In genomic region chr13:95652821-95653220, GRCh38 we compare ENCODE assay signal across 1 cellular context.
TF ChIP-seq lines count a peak whose summit lies in the region.

No MANE protein-coding gene starts in this region.

TF ChIP-seq in GM12878, 131 proteins besides CTCF, POLR2A, EP300 and RAD21:
- TF ChIP-seq ATF7 (IDR thresholded peaks at IDR 0.05; ENCODE audit: low read depth) = no peak
- no peak for TF ChIP-seq MYB (IDR thresholded peaks at IDR 0.05; ENCODE audit: borderline replicate concordance, low read depth, low read length)
- no peak for TF ChIP-seq NFIC (IDR thresholded peaks at IDR 0.05; ENCODE audit: low read depth, low read length)
- no peak for TF ChIP-seq KAT2A (conservative IDR thresholded peaks at IDR 0.05; ENCODE audit: control insufficient read depth, low read depth, low read length)
- no peak for TF ChIP-seq MTA3 (IDR thresholded peaks at IDR 0.05; ENCODE audit: borderline replicate concordance, low read length)
- TF ChIP-seq CBX3 (IDR thresholded peaks at IDR 0.05; ENCODE audit: borderline replicate concordance, low read depth) = no peak
- TF ChIP-seq PAX8 (IDR thresholded peaks at IDR 0.05) = no peak
- TF ChIP-seq JUND (IDR thresholded peaks at IDR 0.05; ENCODE audit: low read depth, low read length) = no peak
- TF ChIP-seq FOXK2 (IDR thresholded peaks at IDR 0.05) = no peak
- TF ChIP-seq CHD1 (IDR thresholded peaks at IDR 0.05; ENCODE audit: low read depth, low read length) = no peak
- TF ChIP-seq, protein P1, sequence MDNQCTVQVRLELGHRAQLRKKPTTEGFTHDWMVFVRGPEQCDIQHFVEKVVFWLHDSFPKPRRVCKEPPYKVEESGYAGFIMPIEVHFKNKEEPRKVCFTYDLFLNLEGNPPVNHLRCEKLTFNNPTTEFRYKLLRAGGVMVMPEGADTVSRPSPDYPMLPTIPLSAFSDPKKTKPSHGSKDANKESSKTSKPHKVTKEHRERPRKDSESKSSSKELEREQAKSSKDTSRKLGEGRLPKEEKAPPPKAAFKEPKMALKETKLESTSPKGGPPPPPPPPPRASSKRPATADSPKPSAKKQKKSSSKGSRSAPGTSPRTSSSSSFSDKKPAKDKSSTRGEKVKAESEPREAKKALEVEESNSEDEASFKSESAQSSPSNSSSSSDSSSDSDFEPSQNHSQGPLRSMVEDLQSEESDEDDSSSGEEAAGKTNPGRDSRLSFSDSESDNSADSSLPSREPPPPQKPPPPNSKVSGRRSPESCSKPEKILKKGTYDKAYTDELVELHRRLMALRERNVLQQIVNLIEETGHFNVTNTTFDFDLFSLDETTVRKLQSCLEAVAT (IDR thresholded peaks at IDR 0.05) = no peak
- TF ChIP-seq HDAC6 (IDR thresholded peaks at IDR 0.05; ENCODE audit: unreplicated experiment) = no peak
- TF ChIP-seq NFYA (IDR thresholded peaks at IDR 0.05; ENCODE audit: borderline replicate concordance, low read depth, low read length) = no peak
- no peak for TF ChIP-seq RFX5 (IDR thresholded peaks at IDR 0.05; ENCODE audit: low read depth, low read length)
- TF ChIP-seq USF1 (IDR thresholded peaks at IDR 0.05; ENCODE audit: borderline replicate concordance, extremely low read length, insufficient read depth, low read depth, low read length) = no peak
